9 cellular contexts compared by ENCODE assay signal in the genomic region with DNA sequence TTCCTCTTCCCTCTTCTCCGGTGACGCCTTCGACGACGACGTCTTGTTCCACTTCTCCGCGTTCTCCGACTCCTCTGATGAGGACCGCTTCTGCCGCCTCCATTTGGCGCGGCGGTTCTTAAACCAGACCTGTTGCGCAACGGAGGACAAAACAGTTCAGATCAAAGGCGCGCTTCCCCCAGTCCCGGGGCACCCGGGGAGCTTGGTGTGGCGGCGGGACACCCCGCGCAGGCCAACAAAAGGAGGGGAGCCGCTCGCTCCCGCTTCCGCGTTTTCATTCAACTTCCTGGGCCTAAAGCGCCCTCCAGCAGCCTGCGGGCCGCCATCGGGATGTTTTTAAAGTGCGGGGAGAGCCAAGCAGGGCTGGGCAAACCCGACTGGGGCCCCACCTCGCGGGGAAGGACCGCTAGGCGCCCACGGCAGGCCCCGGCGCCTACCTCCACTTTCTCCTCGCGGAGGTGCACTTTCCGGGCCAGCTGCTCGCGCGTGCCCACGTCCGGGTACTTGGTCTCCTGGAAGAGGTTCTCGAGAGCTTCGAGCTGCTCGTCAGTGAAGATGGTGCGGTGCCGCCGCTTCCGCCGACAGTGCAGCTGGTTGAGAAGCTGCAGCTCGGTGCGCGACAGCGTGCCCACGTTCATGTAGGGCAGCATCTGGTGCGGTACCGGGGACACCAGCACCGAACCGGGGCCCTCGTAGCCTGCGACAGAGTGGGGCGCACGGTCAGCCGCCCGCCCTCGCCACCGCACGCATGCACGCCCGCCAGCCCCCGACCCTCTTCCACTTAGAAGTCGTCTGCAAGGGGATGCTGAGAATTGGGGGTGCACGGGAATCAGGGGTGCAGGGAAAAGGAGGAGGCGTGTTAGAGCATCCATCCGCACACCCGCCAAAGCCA. TPM values are rescaled to one million over a fixed set of nuclear protein-coding genes. Genes with fewer than 3 reads are reported as not detected.
DNase-seq lines count a peak whose midpoint lies in the region; ATAC-seq, FAIRE-seq and TF ChIP-seq lines count a peak whose summit lies in the region.
"Had no signal": no experiment of that assay in that cellular context is flagged by ENCODE, and none has a peak within 500 bp of the region (broad histone marks: within the 10 kb centered on the region; RNA-seq: fewer than 3 reads in every experiment).

No MANE protein-coding gene starts in this region.

- no peak overlapping the region for H2AFZ ChIP-seq in HepG2 (ENCODE audit: low read length)

- H3K27me3 ChIP-seq in HepG2 (ENCODE audit: control insufficient read depth in 1 of 2, insufficient read depth in 2 of 2, low read length in 2 of 2) (peaks cover 10 to 85% of the 10 kb centered on the region in 2 experiments), testis (no peaks in the 10 kb centered on the region)

- peak overlapping the region; percentile 27 for H3K27ac Mint-ChIP-seq in activated CD4-positive, alpha-beta T cell treated with anti-CD3 and anti-CD28 coated beads, Interleukin-2, amount 10 ng/mL, durations not matched to agents 7 days and 5 days

- no TSS peak for BruUV-seq in HepG2 (replicated peaks; lab: Mats Ljungman, UMichigan)

- peaks cover 20% of the 10 kb centered on the region for H3K4me1 Mint-ChIP-seq in activated CD4-positive, alpha-beta T cell treated with anti-CD3 and anti-CD28 coated beads, Interleukin-2, amount 10 ng/mL, durations not matched to agents 7 days and 5 days

- TF ChIP-seq EP300 in HepG2 (IDR thresholded peaks at IDR 0.05; ENCODE audit: low read depth in 2 of 2, low read length in 2 of 2) (no peak), HepG2 (CRISPR knock-in tag; IDR thresholded peaks at IDR 0.05; ENCODE audit: borderline replicate concordance) (no peak)

- FAIRE-seq in HepG2 (lab: Jason Lieb, UNC): no peak

- no peaks in the 10 kb centered on the region for H4K20me1 ChIP-seq in HepG2 (ENCODE audit: insufficient read depth, low read length)

- no peak for TF ChIP-seq CTCF in astrocyte of the cerebellum (IDR thresholded peaks at IDR 0.05; ENCODE audit: low read depth, low read length, missing control alignments)
- TF ChIP-seq CTCF in HepG2 (CRISPR knock-in tag; IDR thresholded peaks at IDR 0.05): 0 out of 2 replicates have a peak, but pooled peaks have one; percentile 4
- TF ChIP-seq CTCF in testis (IDR thresholded peaks at IDR 0.05): no peak

- no peak for TF ChIP-seq RAD21 in HepG2 (CRISPR knock-in tag; IDR thresholded peaks at IDR 0.05)

- H3K9me3 ChIP-seq in HepG2 (ENCODE audit: low read length) (no peaks in the 10 kb centered on the region), testis (no peaks in the 10 kb centered on the region)

- no peak overlapping the region for H3K27ac ChIP-seq in HepG2 (ENCODE audit: extremely low read length, insufficient read depth, low read length)
- no peak overlapping the region for H3K27ac ChIP-seq in testis

- H3K4me3 Mint-ChIP-seq in activated CD4-positive, alpha-beta T cell treated with anti-CD3 and anti-CD28 coated beads, Interleukin-2, amount 10 ng/mL, durations not matched to agents 7 days and 5 days: peak overlapping the region; percentile 70

- 9% methylated on average over 36 of the region's 84 CpGs for WGBS in HepG2 (ENCODE audit: low lambda C conversion rate)
- 2 to 4% methylated on average over 45 to 84 of the region's 84 CpGs for WGBS in testis, 2 donors

- H3K4me1 ChIP-seq in HepG2 (ENCODE audit: insufficient read depth, low read length): peaks cover 14% of the 10 kb centered on the region
- peaks cover 17% of the 10 kb centered on the region for H3K4me1 ChIP-seq in testis

- H3K79me2 ChIP-seq in HepG2 (ENCODE audit: insufficient read depth, low read length): no peaks in the 10 kb centered on the region

- H3K36me3 ChIP-seq in HepG2 (replicated peaks in 1 of 2; ENCODE audit: control insufficient read depth in 1 of 2, insufficient read depth in 2 of 2, low read length in 2 of 2): no peaks in the 10 kb centered on the region
- H3K36me3 ChIP-seq in testis (ENCODE audit: low read depth, missing control alignments): no peaks in the 10 kb centered on the region

- in situ Hi-C loops in astrocyte of the cerebellum (cut with HindIII; ENCODE audit: low sequenced_read_pairs) (no loop called here), HepG2 (cut with HindIII; ENCODE audit: extremely low pct_ligation_motif_present, low pct_unique_long_range_greater_than_20kb) (no loop called here)

- peaks cover 7% of the 10 kb centered on the region for H3K9me3 Mint-ChIP-seq in activated CD4-positive, alpha-beta T cell treated with anti-CD3 and anti-CD28 coated beads, Interleukin-2, amount 10 ng/mL, durations not matched to agents 7 days and 5 days

- POLR2A ChIA-PET in activated CD4-positive, alpha-beta T cell treated with anti-CD3 and anti-CD28 coated beads, Interleukin-2, amount 10 ng/mL, durations not matched to agents 7 days and 5 days (lab: Charles Lee): no interaction called here
- POLR2A ChIA-PET in HepG2 (lab: Yijun Ruan, JAX): no interaction called here

- CTCF ChIA-PET in activated CD4-positive, alpha-beta T cell treated with anti-CD3 and anti-CD28 coated beads, Interleukin-2, amount 10 ng/mL, durations not matched to agents 7 days and 5 days (lab: Charles Lee): no interaction called here
- CTCF ChIA-PET in HepG2 (lab: Yijun Ruan, JAX; ENCODE audit: low intra/inter-chr PET ratio, low total read pairs): no interaction called here

- ATAC-seq in HepG2 (peak; percentile 34), GM21526 (IDR thresholded peaks at IDR 0.05; ENCODE audit: low FRiP score, unreplicated experiment) (no peak)

- TF ChIP-seq POLR2A in HepG2 (IDR thresholded peaks at IDR 0.05; ENCODE audit: insufficient read depth in 1 of 2, low read depth in 2 of 2, low read length in 2 of 2) (no peak), testis (IDR thresholded peaks at IDR 0.05) (no peak)

- intact Hi-C loops in HepG2 (cut with micrococcal nuclease; ENCODE audit: unreplicated experiment): no loop called here
- intact Hi-C loops in testis (cut with DNase I; ENCODE audit: low total_unique reads): no loop called here

- peak; percentile 51 for DNase-seq in activated CD4-positive, alpha-beta T cell treated with anti-CD3 and anti-CD28 coated beads, Interleukin-2, amount 10 ng/mL, durations not matched to agents 7 days and 5 days
- no peak for DNase-seq in activated CD4-positive, alpha-beta T cell treated with anti-CD3 and anti-CD28 coated beads, Interleukin-2, amount 50 U/mL, for 1 hour
- DNase-seq in astrocyte of the cerebellum (ENCODE audit: low read depth) (no peak), HepG2 (ENCODE audit: low spot score) (no peak), testis (no peak), cerebellar cortex (ENCODE audit: low spot score) (no peak), NCI-H345 (lab: John Stamatoyannopoulos, UW) (no peak)
- DNase-seq: activated gamma-delta T cell treated with Interleukin-2 at 50 U/mL for 16 hours had no signal

- peak overlapping the region; percentile 61 for H3K4me2 ChIP-seq in HepG2 (ENCODE audit: low read depth, low read length)

- peak overlapping the region; percentile 47 for H3K4me3 ChIP-seq in astrocyte of the cerebellum (ENCODE audit: low read depth, low read length)
- peak overlapping the region in 2 of 3 experiments; percentile 19 to 64; a peak in 2 of 6 replicates for H3K4me3 ChIP-seq in HepG2 (replicated peaks in 1 of 3; ENCODE audit: insufficient read depth in 1 of 3, low read depth in 2 of 3, low read length in 3 of 3)
- peak overlapping the region; percentile 52 to 63 for H3K4me3 ChIP-seq in testis

- peaks cover 8% of the 10 kb centered on the region for H3K36me3 Mint-ChIP-seq in activated CD4-positive, alpha-beta T cell treated with anti-CD3 and anti-CD28 coated beads, Interleukin-2, amount 10 ng/mL, durations not matched to agents 7 days and 5 days (ENCODE audit: low read depth)

- peaks cover 85% of the 10 kb centered on the region for H3K27me3 Mint-ChIP-seq in activated CD4-positive, alpha-beta T cell treated with anti-CD3 and anti-CD28 coated beads, Interleukin-2, amount 10 ng/mL, durations not matched to agents 7 days and 5 days

- H3K9ac ChIP-seq in HepG2 (ENCODE audit: insufficient read depth, low read depth, low read length): no peak overlapping the region

TF ChIP-seq in HepG2, 621 proteins besides CTCF, POLR2A, EP300 and RAD21 (continues in another document):
- no peak for TF ChIP-seq NONO (IDR thresholded peaks at IDR 0.05)
- TF ChIP-seq NONO (CRISPR knock-in tag; conservative IDR thresholded peaks at IDR 0.05): no peak
- TF ChIP-seq THYN1 (CRISPR knock-in tag; IDR thresholded peaks at IDR 0.05; ENCODE audit: borderline replicate concordance, low read depth): no peak
- TF ChIP-seq YEATS2 (CRISPR knock-in tag; IDR thresholded peaks at IDR 0.05; ENCODE audit: borderline replicate concordance): no peak
- TF ChIP-seq NFKB2 (CRISPR knock-in tag; IDR thresholded peaks at IDR 0.05; ENCODE audit: borderline replicate concordance): no peak
- TF ChIP-seq REXO4 (CRISPR knock-in tag; IDR thresholded peaks at IDR 0.05; ENCODE audit: borderline replicate concordance): no peak

RNA-seq across cellular contexts. Expression of a gene that starts 1.1 kb away (rescaled TPM):
- total RNA-seq in activated CD4-positive, alpha-beta T cell treated with anti-CD3 and anti-CD28 coated beads, Interleukin-2, amount 10 ng/mL, durations not matched to agents 7 days and 5 days: not detected
- not detected in 2 replicates for total RNA-seq in HepG2 (2016; rRNA removed; fragmentation: Illumina TruSeq; extraction: Trizol)
- not detected in 2 replicates for total RNA-seq in HepG2 (2016; cell fraction: cytosol; rRNA removed; fragmentation: Illumina TruSeq; extraction: Trizol; ENCODE audit: low read depth)
- total RNA-seq in HepG2 (2016; cell fraction: insoluble cytoplasmic fraction; rRNA removed; fragmentation: Illumina TruSeq; extraction: Trizol): not detected in 2 replicates
- not detected in 2 replicates for total RNA-seq in HepG2 (2016; cell fraction: membrane; rRNA removed; fragmentation: Illumina TruSeq; extraction: Trizol)
- total RNA-seq in HepG2 (2016; cell fraction: nucleus; rRNA removed; fragmentation: Illumina TruSeq; extraction: Trizol): not detected in 2 replicates
- not detected in 2 replicates for polyA plus RNA-seq in HepG2 (2011; rRNA removed)
- not detected in 2 replicates for polyA plus RNA-seq in HepG2 (2011; cell fraction: cytosol; rRNA removed)
- polyA plus RNA-seq in HepG2 (2011; cell fraction: nucleus; rRNA removed): not detected in 2 replicates
- not detected in 2 replicates for polyA plus RNA-seq in HepG2 (2012)
- not detected in 2 replicates for polyA plus RNA-seq in HepG2 (2016; cell fraction: cytosol; fragmentation: Illumina TruSeq; extraction: Trizol; ENCODE audit: low read depth)
- not detected in 2 replicates for polyA plus RNA-seq in HepG2 (2016; cell fraction: insoluble cytoplasmic fraction; fragmentation: Illumina TruSeq; extraction: Trizol; ENCODE audit: low read depth)
- polyA plus RNA-seq in HepG2 (2016; cell fraction: membrane; fragmentation: Illumina TruSeq; extraction: Trizol; ENCODE audit: low read depth): not detected in 2 replicates
- not detected in 2 replicates for polyA plus RNA-seq in HepG2 (2016; cell fraction: nucleus; fragmentation: Illumina TruSeq; extraction: Trizol; ENCODE audit: insufficient read depth, low read depth)
- polyA minus RNA-seq in HepG2 (2011; rRNA and poly(A)+ RNA removed; ENCODE audit: low replicate concordance): not detected in 2 replicates
- not detected in 2 replicates for polyA minus RNA-seq in HepG2 (2011; cell fraction: cytosol; rRNA and poly(A)+ RNA removed)
- not detected in 2 replicates for polyA minus RNA-seq in HepG2 (2011; cell fraction: nucleus; rRNA and poly(A)+ RNA removed)
- 1 to 10 TPM; 2.0 TPM for total RNA-seq in testis
- polyA plus RNA-seq in testis (ENCODE audit: insufficient read depth, low read depth, low replicate concordance): 0.51 TPM
